ENCODE assay signal across 9 cellular contexts in genomic region chr16:87778476-87778829, GRCh38. TPM values are rescaled to one million over a fixed set of nuclear protein-coding genes. Genes with fewer than 3 reads are reported as not detected.
A peak's percentile ranks its signal among the peaks of the same experiment; 100 is the strongest.
DNase-seq lines count a peak whose midpoint lies in the region; ATAC-seq, FAIRE-seq and TF ChIP-seq lines count a peak whose summit lies in the region.
"Had no signal": no experiment of that assay in that cellular context is flagged by ENCODE, and none has a peak within 500 bp of the region (broad histone marks: within the 10 kb centered on the region; RNA-seq: fewer than 3 reads in every experiment).

No MANE protein-coding gene starts in this region.

- H3K4me3 ChIP-seq in HepG2 (replicated peaks in 1 of 3; ENCODE audit: insufficient read depth in 1 of 3, low read depth in 2 of 3, low read length in 3 of 3) (no peak overlapping the region), right lobe of liver (no peak overlapping the region), foreskin fibroblast (ENCODE audit: low read depth in 1 of 2, low read length in 2 of 2) (no peak overlapping the region), uterus (no peak overlapping the region)
- H3K4me3 ChIP-seq: cardiac muscle cell had no signal

- CTCF ChIA-PET in HepG2 (lab: Yijun Ruan, JAX; ENCODE audit: low intra/inter-chr PET ratio, low total read pairs), result interaction anchor here (0.7 to 5.3 kb wide), 10 partner anchors 36 to 131 kb away, joined by 3 to 154 read pairs (median 3); no protein-coding TSS in a partner anchor
- CTCF ChIA-PET in WTC11 (lab: Charles Lee), result interaction anchor here (0.6 to 5.2 kb wide), 46 partner anchors 9 to 323 kb away, joined by 3 to 192 read pairs (median 4); partner anchors contain the start of genes BANP, KLHDC4 and SLC7A5

- H3K36me3 ChIP-seq in HepG2 (replicated peaks in 1 of 2; ENCODE audit: control insufficient read depth in 1 of 2, insufficient read depth in 2 of 2, low read length in 2 of 2), result no peaks in the 10 kb centered on the region
- H3K36me3 ChIP-seq in right lobe of liver, result no peaks in the 10 kb centered on the region
- H3K36me3 ChIP-seq in uterus, result no peaks in the 10 kb centered on the region
- H3K36me3 ChIP-seq: cardiac muscle cell had no signal

- no peaks in the 10 kb centered on the region for H4K20me1 ChIP-seq in HepG2 (ENCODE audit: insufficient read depth, low read length)

- FAIRE-seq in HepG2 (lab: Jason Lieb, UNC), result no peak

- no peaks in the 10 kb centered on the region for H3K9me3 Mint-ChIP-seq in WTC11
- peaks cover 7% of the 10 kb centered on the region for H3K9me3 Mint-ChIP-seq in glutamatergic neuron (ENCODE audit: unreplicated experiment)

- H3K27me3 ChIP-seq in HepG2 (ENCODE audit: control insufficient read depth in 1 of 2, insufficient read depth in 2 of 2, low read length in 2 of 2) (no peaks in the 10 kb centered on the region), right lobe of liver (no peaks in the 10 kb centered on the region), uterus (no peaks in the 10 kb centered on the region)
- H3K27me3 ChIP-seq: cardiac muscle cell had no signal

- intact Hi-C loops in HepG2 (cut with micrococcal nuclease; ENCODE audit: unreplicated experiment), result loop anchor here (2.0 to 5.0 kb wide), 3 partner anchors 34 to 70 kb away; no protein-coding TSS in a partner anchor
- intact Hi-C loops in right lobe of liver (cut with DNase I), result loop anchor here (5.0 kb wide), 1 partner anchor 94 kb away; no protein-coding TSS in a partner anchor
- intact Hi-C loops in uterus (cut with DNase I; ENCODE audit: low total_unique reads), result loop anchor here (5.0 kb wide), 1 partner anchor 94 kb away; no protein-coding TSS in a partner anchor

- H3K9me3 ChIP-seq in HepG2 (ENCODE audit: low read length) (no peaks in the 10 kb centered on the region), right lobe of liver (no peaks in the 10 kb centered on the region), uterus (no peaks in the 10 kb centered on the region)

- no TSS peak for BruUV-seq in HepG2 (replicated peaks; lab: Mats Ljungman, UMichigan)

- DNase-seq in HepG2 (ENCODE audit: low spot score), result no peak
- DNase-seq in right lobe of liver, result no peak
- no peak for DNase-seq in WTC11 (ENCODE audit: low spot score)
- no peak for DNase-seq in glutamatergic neuron
- no peak for DNase-seq in substantia nigra (lab: John Stamatoyannopoulos, UW)
- DNase-seq in foreskin fibroblast, result no peak
- DNase-seq in uterus, result no peak

- H3K4me2 ChIP-seq in HepG2 (ENCODE audit: low read depth, low read length), result no peak overlapping the region

- WGBS in HepG2 (ENCODE audit: low lambda C conversion rate), result 96% methylated on average over 13 of the region's 13 CpGs
- 83% methylated on average over 9 of the region's 13 CpGs for WGBS in right lobe of liver (ENCODE audit: insufficient coverage, low coverage, low lambda C conversion rate, missing lambda C conversion rate)

- no peak for TF ChIP-seq RAD21 in HepG2 (CRISPR knock-in tag; IDR thresholded peaks at IDR 0.05)

- H3K27ac ChIP-seq in HepG2 (ENCODE audit: extremely low read length, insufficient read depth, low read length) (peak overlapping the region; percentile 63), right lobe of liver (peak overlapping the region in 1 of 3 donors; percentile 29), substantia nigra (ENCODE audit: low read depth, low read length, poor library complexity, severe bottlenecking) (peak overlapping the region; percentile 49), uterus (no peak overlapping the region)
- H3K27ac ChIP-seq: cardiac muscle cell had no signal

- H3K9ac ChIP-seq in HepG2 (ENCODE audit: insufficient read depth, low read depth, low read length), result peak overlapping the region; percentile 61

- POLR2A ChIA-PET in HepG2 (lab: Yijun Ruan, JAX) (interaction anchor here (0.6 to 4.2 kb wide), 28 partner anchors 11 to 172 kb away, joined by 3 to 197 read pairs (median 6); partner anchors contain the start of genes BANP, CA5A, KLHDC4 and SLC7A5), WTC11 (lab: Charles Lee) (interaction anchor here (0.7 to 2.3 kb wide), 11 partner anchors 12 to 128 kb away, joined by 3 to 45 read pairs (median 5); partner anchors contain the start of genes KLHDC4 and SLC7A5)

- ATAC-seq in HepG2 (no peak), right lobe of liver (no peak), WTC11 (no peak), GM18520 (IDR thresholded peaks at IDR 0.05; ENCODE audit: unreplicated experiment) (no peak)

- TF ChIP-seq POLR2A in HepG2 (IDR thresholded peaks at IDR 0.05; ENCODE audit: insufficient read depth in 1 of 2, low read depth in 2 of 2, low read length in 2 of 2) (no peak), right lobe of liver (IDR thresholded peaks at IDR 0.05) (no peak), uterus (IDR thresholded peaks at IDR 0.05) (no peak)

- peak overlapping the region; percentile 14; the same call in 1 of the 2 replicates for H3K4me3 Mint-ChIP-seq in WTC11
- H3K4me3 Mint-ChIP-seq in glutamatergic neuron (ENCODE audit: unreplicated experiment), result peak overlapping the region; percentile 46

- H2AFZ ChIP-seq in HepG2 (ENCODE audit: low read length), result no peak overlapping the region

- H3K4me1 Mint-ChIP-seq in WTC11 (peaks cover 14% of the 10 kb centered on the region), glutamatergic neuron (ENCODE audit: low read depth, unreplicated experiment) (peaks cover 9% of the 10 kb centered on the region)

- H3K36me3 Mint-ChIP-seq in WTC11 (no peaks in the 10 kb centered on the region), glutamatergic neuron (ENCODE audit: unreplicated experiment) (no peaks in the 10 kb centered on the region)

- H3K27ac Mint-ChIP-seq in WTC11, result peak overlapping the region; percentile 95
- H3K27ac Mint-ChIP-seq in glutamatergic neuron (ENCODE audit: unreplicated experiment), result peak overlapping the region; percentile 98

- no peak for TF ChIP-seq CTCF in HepG2 (CRISPR knock-in tag; IDR thresholded peaks at IDR 0.05)
- TF ChIP-seq CTCF in right lobe of liver (IDR thresholded peaks at IDR 0.05), result no peak
- TF ChIP-seq CTCF in WTC11 (IDR thresholded peaks at IDR 0.05), result no peak
- TF ChIP-seq CTCF in glutamatergic neuron (IDR thresholded peaks at IDR 0.05; ENCODE audit: partially characterized antibody, unreplicated experiment), result no peak
- TF ChIP-seq CTCF in foreskin fibroblast (IDR thresholded peaks at IDR 0.05; ENCODE audit: low read depth, low read length), result no peak
- TF ChIP-seq CTCF in uterus (IDR thresholded peaks at IDR 0.05), result no peak

- no peaks in the 10 kb centered on the region for H3K79me2 ChIP-seq in HepG2 (ENCODE audit: insufficient read depth, low read length)

- in situ Hi-C loops in HepG2 (cut with HindIII; ENCODE audit: extremely low pct_ligation_motif_present, low pct_unique_long_range_greater_than_20kb), result loop anchor here (5.0 kb wide), 1 partner anchor 74 kb away; no protein-coding TSS in a partner anchor

- peaks cover 44% of the 10 kb centered on the region for H3K4me1 ChIP-seq in HepG2 (ENCODE audit: insufficient read depth, low read length)
- H3K4me1 ChIP-seq in right lobe of liver, result peaks cover 0 to 13% (median 4%) of the 10 kb centered on the region in 4 donors
- H3K4me1 ChIP-seq in uterus, result no peaks in the 10 kb centered on the region

- H3K27me3 Mint-ChIP-seq in WTC11 (ENCODE audit: low read depth) (peaks cover 3% of the 10 kb centered on the region), glutamatergic neuron (ENCODE audit: unreplicated experiment) (peaks cover 3% of the 10 kb centered on the region)

- TF ChIP-seq EP300 in HepG2 (IDR thresholded peaks at IDR 0.05; ENCODE audit: low read depth in 2 of 2, low read length in 2 of 2) (no peak), HepG2 (CRISPR knock-in tag; IDR thresholded peaks at IDR 0.05; ENCODE audit: borderline replicate concordance) (no peak)

TF ChIP-seq in HepG2, 621 proteins besides CTCF, POLR2A, EP300 and RAD21 (continues in another document):
- TF ChIP-seq ZNF776 (CRISPR knock-in tag; IDR thresholded peaks at IDR 0.05) (no peak), U2AF2 (IDR thresholded peaks at IDR 0.05; ENCODE audit: low read depth, low read length) (0 out of 2 replicates have a peak, but pooled peaks have one; percentile 7), ZNF296 (CRISPR knock-in tag; conservative IDR thresholded peaks at IDR 0.05) (no peak)

RNA-seq across cellular contexts. Expression of gene KLHDC4, which starts 12.7 kb away (rescaled TPM):
- total RNA-seq in HepG2 (2016; rRNA removed; fragmentation: Illumina TruSeq; extraction: Trizol), result 26.7 and 31.8 TPM in 2 replicates
- 19.6 and 21.0 TPM in 2 replicates for total RNA-seq in HepG2 (2016; cell fraction: cytosol; rRNA removed; fragmentation: Illumina TruSeq; extraction: Trizol; ENCODE audit: low read depth)
- total RNA-seq in HepG2 (2016; cell fraction: insoluble cytoplasmic fraction; rRNA removed; fragmentation: Illumina TruSeq; extraction: Trizol), result 27.2 and 34.0 TPM in 2 replicates
- total RNA-seq in HepG2 (2016; cell fraction: membrane; rRNA removed; fragmentation: Illumina TruSeq; extraction: Trizol), result 12.7 and 13.0 TPM in 2 replicates
- 35.2 and 38.5 TPM in 2 replicates for total RNA-seq in HepG2 (2016; cell fraction: nucleus; rRNA removed; fragmentation: Illumina TruSeq; extraction: Trizol)
- polyA plus RNA-seq in HepG2 (2011; rRNA removed), result 18.7 and 22.7 TPM in 2 replicates
- 8.9 and 14.1 TPM in 2 replicates for polyA plus RNA-seq in HepG2 (2011; cell fraction: cytosol; rRNA removed)
- 122 TPM in 2 replicates for polyA plus RNA-seq in HepG2 (2011; cell fraction: nucleus; rRNA removed)
- 24.2 and 33.3 TPM in 2 replicates for polyA plus RNA-seq in HepG2 (2012)
- polyA plus RNA-seq in HepG2 (2016; cell fraction: cytosol; fragmentation: Illumina TruSeq; extraction: Trizol; ENCODE audit: low read depth), result 3.6 TPM in 2 replicates
- polyA plus RNA-seq in HepG2 (2016; cell fraction: insoluble cytoplasmic fraction; fragmentation: Illumina TruSeq; extraction: Trizol; ENCODE audit: low read depth), result 25.4 and 27.5 TPM in 2 replicates
- 6.5 and 8.9 TPM in 2 replicates for polyA plus RNA-seq in HepG2 (2016; cell fraction: membrane; fragmentation: Illumina TruSeq; extraction: Trizol; ENCODE audit: low read depth)
- polyA plus RNA-seq in HepG2 (2016; cell fraction: nucleus; fragmentation: Illumina TruSeq; extraction: Trizol; ENCODE audit: insufficient read depth, low read depth), result 82.6 and 96.2 TPM in 2 replicates
- 24.4 and 42.1 TPM in 2 replicates for polyA minus RNA-seq in HepG2 (2011; rRNA and poly(A)+ RNA removed; ENCODE audit: low replicate concordance)
- polyA minus RNA-seq in HepG2 (2011; cell fraction: cytosol; rRNA and poly(A)+ RNA removed), result 8.9 and 11.7 TPM in 2 replicates
- polyA minus RNA-seq in HepG2 (2011; cell fraction: nucleus; rRNA and poly(A)+ RNA removed), result 42.6 and 46.6 TPM in 2 replicates
- total RNA-seq in right lobe of liver, result 10 to 100 TPM; 11.6 to 22.7 (median 14.4) TPM
- 60.0 to 63.6 TPM (median 60.5 TPM) in 3 replicates for total RNA-seq in WTC11 (2021)
- 65.4 TPM for total RNA-seq in glutamatergic neuron (ENCODE audit: unreplicated experiment)
- 10 to 100 TPM; 25.1 to 49.2 (median 36.4) TPM for total RNA-seq in uterus

Comparison
In these comparisons a context has a peak if more than half of its experiments do, and no peak if none do; other contexts are left out.
1. H3K27ac ChIP-seq: peak in HepG2 (single experiment) and substantia nigra (single experiment); none in uterus (0 of 2).
2. Of the 50 proteins assayed by ChIP-seq in both HepG2 and WTC11: peak only in HepG2: none; only in WTC11: NFE2L1; in both: ZNF512; in neither: 48.